ENCODE assay signal across 23 cellular contexts in genomic region chr2:21277340-21277739, GRCh38.
DNase-seq lines count a peak whose midpoint lies in the region; ATAC-seq, FAIRE-seq and TF ChIP-seq lines count a peak whose summit lies in the region.
"Had no signal": no experiment of that assay in that cellular context is flagged by ENCODE, and none has a peak within 500 bp of the region (broad histone marks: within the 10 kb centered on the region; RNA-seq: fewer than 3 reads in every experiment).

No MANE protein-coding gene starts in this region.

- BruUV-seq in HepG2 (replicated peaks; lab: Mats Ljungman, UMichigan), result no TSS peak

- CTCF ChIA-PET in HepG2 (lab: Yijun Ruan, JAX; ENCODE audit: low intra/inter-chr PET ratio, low total read pairs), result no interaction called here

- no peak overlapping the region for H2AFZ ChIP-seq in HepG2 (ENCODE audit: low read length)
- H2AFZ ChIP-seq: GM23338 had no signal

- H3K27me3 Mint-ChIP-seq in nephron (ENCODE audit: low read depth) (peaks cover 50% of the 10 kb centered on the region), type B pancreatic cell (peaks cover 28% of the 10 kb centered on the region)
- H3K27me3 Mint-ChIP-seq: CD4-positive, CD25-positive, alpha-beta regulatory T cell had no signal

- TF ChIP-seq RAD21 in HepG2 (CRISPR knock-in tag; IDR thresholded peaks at IDR 0.05), result no peak

- peak overlapping the region in 2 of 3 experiments; percentile 20 to 55 for H3K27ac Mint-ChIP-seq in nephron
- no peak overlapping the region for H3K27ac Mint-ChIP-seq in type B pancreatic cell
- H3K27ac Mint-ChIP-seq: CD4-positive, CD25-positive, alpha-beta regulatory T cell; CD8-positive, alpha-beta T cell; GM23338; H9 had no signal

- no peak overlapping the region for H3K27ac ChIP-seq in HepG2 (ENCODE audit: extremely low read length, insufficient read depth, low read length)
- H3K27ac ChIP-seq in right lobe of liver, result no peak overlapping the region
- H3K27ac ChIP-seq in colonic mucosa, result no peak overlapping the region
- H3K27ac ChIP-seq in esophagus squamous epithelium, result no peak overlapping the region
- H3K27ac ChIP-seq: A549, C4-2B had no signal

- no peaks in the 10 kb centered on the region for H4K20me1 ChIP-seq in HepG2 (ENCODE audit: insufficient read depth, low read length)

- no peak for TF ChIP-seq CTCF in HepG2 (CRISPR knock-in tag; IDR thresholded peaks at IDR 0.05)
- TF ChIP-seq CTCF in right lobe of liver (IDR thresholded peaks at IDR 0.05), result no peak
- TF ChIP-seq CTCF in colonic mucosa (IDR thresholded peaks at IDR 0.05), result no peak
- TF ChIP-seq CTCF in nephron (IDR thresholded peaks at IDR 0.05; ENCODE audit: unreplicated experiment in 3 of 3), result no peak
- no peak for TF ChIP-seq CTCF in esophagus squamous epithelium (IDR thresholded peaks at IDR 0.05)
- TF ChIP-seq CTCF in type B pancreatic cell (conservative IDR thresholded peaks at IDR 0.05), result no peak

- DNase-seq in HepG2 (ENCODE audit: low spot score), result no peak
- DNase-seq in right lobe of liver, result no peak
- peak; percentile 53 for DNase-seq in colonic mucosa
- no peak for DNase-seq in esophagus squamous epithelium (lab: John Stamatoyannopoulos, UW)
- no peak for DNase-seq in type B pancreatic cell (ENCODE audit: extremely low spot score, unreplicated experiment)
- DNase-seq: 8988T; ACHN; AML-193; BE2C; CD4-positive, CD25-positive, alpha-beta regulatory T cell; CD8-positive, alpha-beta T cell; DMS153; DND-41; H9 had no signal

- WGBS in HepG2 (ENCODE audit: low lambda C conversion rate), result 15% methylated on average over 3 of the region's 3 CpGs
- 75% methylated on average over 3 of the region's 3 CpGs for WGBS in right lobe of liver (ENCODE audit: insufficient coverage, low coverage, low lambda C conversion rate, missing lambda C conversion rate)
- 74 to 75% methylated on average over 3 of the region's 3 CpGs for WGBS in esophagus squamous epithelium, 2 donors

- H3K9ac ChIP-seq in HepG2 (ENCODE audit: insufficient read depth, low read depth, low read length) (no peak overlapping the region), colonic mucosa (ENCODE audit: low read depth in 2 of 2, low read length in 2 of 2) (no peak overlapping the region)

- H3K4me3 ChIP-seq in HepG2 (replicated peaks in 1 of 3; ENCODE audit: insufficient read depth in 1 of 3, low read depth in 2 of 3, low read length in 3 of 3) (no peak overlapping the region), right lobe of liver (no peak overlapping the region), colonic mucosa (no peak overlapping the region), esophagus squamous epithelium (no peak overlapping the region)
- H3K4me3 ChIP-seq: A549, GM23338 had no signal

- POLR2A ChIA-PET in HepG2 (lab: Yijun Ruan, JAX), result no interaction called here

- intact Hi-C loops in HepG2 (cut with micrococcal nuclease; ENCODE audit: unreplicated experiment), result no loop called here
- intact Hi-C loops in right lobe of liver (cut with DNase I), result no loop called here
- intact Hi-C loops in colonic mucosa (cut with DNase I), result no loop called here
- intact Hi-C loops in esophagus squamous epithelium (cut with DNase I), result no loop called here

- in situ Hi-C loops in HepG2 (cut with HindIII; ENCODE audit: extremely low pct_ligation_motif_present, low pct_unique_long_range_greater_than_20kb), result no loop called here

- no peak for ATAC-seq in HepG2
- ATAC-seq in right lobe of liver, result no peak
- ATAC-seq in GM19452 (IDR thresholded peaks at IDR 0.05; ENCODE audit: unreplicated experiment), result no peak
- ATAC-seq: A549; CD8-positive, alpha-beta T cell; GM23338; HCT116 had no signal

- H3K4me1 ChIP-seq in HepG2 (ENCODE audit: insufficient read depth, low read length), result no peaks in the 10 kb centered on the region
- no peaks in the 10 kb centered on the region for H3K4me1 ChIP-seq in right lobe of liver
- H3K4me1 ChIP-seq in colonic mucosa, result no peaks in the 10 kb centered on the region
- H3K4me1 ChIP-seq in esophagus squamous epithelium, result no peaks in the 10 kb centered on the region
- H3K4me1 ChIP-seq: A549 had no signal

- no peak overlapping the region for H3K4me2 ChIP-seq in HepG2 (ENCODE audit: low read depth, low read length)
- H3K4me2 ChIP-seq: A549, GM23338 had no signal

- H3K4me3 Mint-ChIP-seq in nephron (no peak overlapping the region), type B pancreatic cell (no peak overlapping the region)
- H3K4me3 Mint-ChIP-seq: CD4-positive, CD25-positive, alpha-beta regulatory T cell; CD8-positive, alpha-beta T cell; GM23338; H9 had no signal

- peaks cover 4 to 41% of the 10 kb centered on the region in 2 experiments; a peak in 4 of 5 replicates for H3K27me3 ChIP-seq in HepG2 (ENCODE audit: control insufficient read depth in 1 of 2, insufficient read depth in 2 of 2, low read length in 2 of 2)
- no peaks in the 10 kb centered on the region for H3K27me3 ChIP-seq in right lobe of liver
- H3K27me3 ChIP-seq in colonic mucosa, result peaks cover 4% of the 10 kb centered on the region
- H3K27me3 ChIP-seq in esophagus squamous epithelium, result no peaks in the 10 kb centered on the region
- H3K27me3 ChIP-seq: BE2C had no signal

- peaks cover 38% of the 10 kb centered on the region for H3K4me1 Mint-ChIP-seq in nephron
- peaks cover 27% of the 10 kb centered on the region for H3K4me1 Mint-ChIP-seq in type B pancreatic cell (ENCODE audit: unreplicated experiment)
- H3K4me1 Mint-ChIP-seq: CD4-positive, CD25-positive, alpha-beta regulatory T cell had no signal

- H3K9me3 Mint-ChIP-seq in nephron, result no peaks in the 10 kb centered on the region
- no peaks in the 10 kb centered on the region for H3K9me3 Mint-ChIP-seq in type B pancreatic cell
- H3K9me3 Mint-ChIP-seq: CD4-positive, CD25-positive, alpha-beta regulatory T cell; CD8-positive, alpha-beta T cell; GM23338; H9 had no signal

- FAIRE-seq in HepG2 (lab: Jason Lieb, UNC), result no peak
- FAIRE-seq: A549, G401.6, GM12892 had no signal

- no peaks in the 10 kb centered on the region for H3K36me3 ChIP-seq in HepG2 (replicated peaks in 1 of 2; ENCODE audit: control insufficient read depth in 1 of 2, insufficient read depth in 2 of 2, low read length in 2 of 2)
- H3K36me3 ChIP-seq in right lobe of liver, result no peaks in the 10 kb centered on the region
- no peaks in the 10 kb centered on the region for H3K36me3 ChIP-seq in colonic mucosa
- no peaks in the 10 kb centered on the region for H3K36me3 ChIP-seq in esophagus squamous epithelium
- H3K36me3 ChIP-seq: BE2C had no signal

- H3K36me3 Mint-ChIP-seq in nephron (ENCODE audit: low read depth) (no peaks in the 10 kb centered on the region), type B pancreatic cell (no peaks in the 10 kb centered on the region)
- H3K36me3 Mint-ChIP-seq: CD4-positive, CD25-positive, alpha-beta regulatory T cell; CD8-positive, alpha-beta T cell had no signal

- no peak for TF ChIP-seq EP300 in HepG2 (IDR thresholded peaks at IDR 0.05; ENCODE audit: low read depth in 2 of 2, low read length in 2 of 2)
- no peak for TF ChIP-seq EP300 in HepG2 (CRISPR knock-in tag; IDR thresholded peaks at IDR 0.05; ENCODE audit: borderline replicate concordance)

- no peak for TF ChIP-seq POLR2A in HepG2 (IDR thresholded peaks at IDR 0.05; ENCODE audit: insufficient read depth in 1 of 2, low read depth in 2 of 2, low read length in 2 of 2)
- TF ChIP-seq POLR2A in right lobe of liver (IDR thresholded peaks at IDR 0.05), result no peak
- TF ChIP-seq POLR2A in esophagus squamous epithelium (IDR thresholded peaks at IDR 0.05), result no peak

- no peaks in the 10 kb centered on the region for H3K79me2 ChIP-seq in HepG2 (ENCODE audit: insufficient read depth, low read length)

- H3K9me3 ChIP-seq in HepG2 (ENCODE audit: low read length), result no peaks in the 10 kb centered on the region
- H3K9me3 ChIP-seq in right lobe of liver, result no peaks in the 10 kb centered on the region
- H3K9me3 ChIP-seq in colonic mucosa, result no peaks in the 10 kb centered on the region
- H3K9me3 ChIP-seq in esophagus squamous epithelium, result no peaks in the 10 kb centered on the region
- H3K9me3 ChIP-seq: A549, BE2C, Caco-2 had no signal

TF ChIP-seq in HepG2, 621 proteins besides CTCF, POLR2A, EP300 and RAD21:
- TF ChIP-seq ATAD3A (CRISPR knock-in tag; IDR thresholded peaks at IDR 0.05) (no peak), BCL6 (CRISPR knock-in tag; IDR thresholded peaks at IDR 0.05) (peak; percentile 60)
